ENCODE assay signal across 18 cellular contexts in the genomic region with DNA sequence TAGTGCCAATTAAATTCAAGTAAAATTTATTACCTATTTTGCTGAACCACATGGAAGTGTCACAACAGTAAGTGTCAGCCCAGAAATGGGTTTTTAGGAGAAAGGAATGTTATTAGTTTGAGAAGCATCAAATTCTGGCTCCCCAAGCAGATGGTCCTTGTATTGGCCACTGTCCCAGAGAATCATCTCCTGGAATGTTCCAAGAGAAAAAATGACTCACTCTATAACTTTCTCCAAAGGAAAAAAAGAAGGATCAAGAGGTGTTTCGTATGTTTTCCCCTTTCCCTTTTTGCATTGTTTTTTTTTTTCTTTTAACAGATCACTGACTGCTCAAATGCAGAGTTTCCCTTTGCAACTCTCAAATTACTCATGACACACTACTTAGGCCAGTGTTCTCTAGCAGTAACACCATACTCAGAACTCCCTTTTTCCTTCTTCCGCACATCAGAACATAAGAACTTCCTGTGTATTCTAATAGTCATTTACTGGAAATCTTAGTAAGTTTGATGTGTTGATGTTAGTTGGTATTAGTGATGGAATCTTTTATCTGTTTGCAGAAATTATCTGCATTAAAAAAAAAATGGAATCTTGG.
DNase-seq lines count a peak whose midpoint lies in the region; FAIRE-seq and TF ChIP-seq lines count a peak whose summit lies in the region.
"Had no signal": no experiment of that assay in that cellular context is flagged by ENCODE, and none has a peak within 500 bp of the region (broad histone marks: within the 10 kb centered on the region; RNA-seq: fewer than 3 reads in every experiment).

No MANE protein-coding gene starts in this region.

- peak overlapping the region; percentile 42 for H3K27ac Mint-ChIP-seq in MCF 10A (ENCODE audit: low read depth, unreplicated experiment)
- H3K27ac Mint-ChIP-seq: IgD-negative memory B cell had no signal

- H3K4me1 ChIP-seq in breast epithelium (no peaks in the 10 kb centered on the region), hepatocyte (ENCODE audit: insufficient read depth) (no peaks in the 10 kb centered on the region)

- WGBS in hepatocyte (ENCODE audit: low lambda C conversion rate, missing lambda C conversion rate): 80% methylated on average over 2 of the region's 2 CpGs

- H3K9me3 ChIP-seq in breast epithelium: no peaks in the 10 kb centered on the region
- H3K9me3 ChIP-seq in hepatocyte (ENCODE audit: low read depth): no peaks in the 10 kb centered on the region
- H3K9me3 ChIP-seq: thoracic aorta had no signal

- H3K4me3 Mint-ChIP-seq in MCF 10A (ENCODE audit: unreplicated experiment): no peak overlapping the region
- H3K4me3 Mint-ChIP-seq: IgD-negative memory B cell had no signal

- H3K36me3 ChIP-seq in breast epithelium (no peaks in the 10 kb centered on the region), brain microvascular endothelial cell (replicated peaks) (no peaks in the 10 kb centered on the region), hepatocyte (replicated peaks; ENCODE audit: insufficient read depth, low read depth) (no peaks in the 10 kb centered on the region)
- H3K36me3 ChIP-seq: thoracic aorta had no signal

- H3K36me3 Mint-ChIP-seq in MCF 10A (ENCODE audit: insufficient read depth, unreplicated experiment): peaks cover 6% of the 10 kb centered on the region
- H3K36me3 Mint-ChIP-seq: IgD-negative memory B cell had no signal

- in situ Hi-C loops in brain microvascular endothelial cell (cut with HindIII; ENCODE audit: low pct_ligation_motif_present, low sequenced_read_pairs): no loop called here

- no peaks in the 10 kb centered on the region for H3K27me3 ChIP-seq in breast epithelium
- H3K27me3 ChIP-seq in brain microvascular endothelial cell (replicated peaks): no peaks in the 10 kb centered on the region
- H3K27me3 ChIP-seq in hepatocyte: no peaks in the 10 kb centered on the region

- intact Hi-C loops in MCF 10A (cut with micrococcal nuclease) (no loop called here), breast epithelium (cut with DNase I; ENCODE audit: low total_unique reads) (no loop called here)

- no peaks in the 10 kb centered on the region for H4K20me1 ChIP-seq in hepatocyte (ENCODE audit: insufficient read depth, poor library complexity, severe bottlenecking)

- no peak for TF ChIP-seq CTCF in MCF 10A (IDR thresholded peaks at IDR 0.05; ENCODE audit: unreplicated experiment)
- no peak for TF ChIP-seq CTCF in breast epithelium (IDR thresholded peaks at IDR 0.05)
- no peak for TF ChIP-seq CTCF in brain microvascular endothelial cell (IDR thresholded peaks at IDR 0.05; ENCODE audit: low read depth, low read length, missing control alignments)
- TF ChIP-seq CTCF in hepatocyte (IDR thresholded peaks at IDR 0.05; ENCODE audit: poor library complexity): no peak
- no peak for TF ChIP-seq CTCF in D721Med (IDR thresholded peaks at IDR 0.05; ENCODE audit: insufficient read depth, missing control alignments)

- POLR2A ChIA-PET in MCF 10A (lab: Yijun Ruan, JAX): no interaction called here

- CTCF ChIA-PET in MCF 10A (lab: Yijun Ruan, JAX): interaction anchor here (0.6 kb wide), 1 partner anchor 193 kb away, joined by 3 read pairs; no protein-coding TSS in a partner anchor

- H3K27ac ChIP-seq in breast epithelium (no peak overlapping the region), brain microvascular endothelial cell (no peak overlapping the region), hepatocyte (peak overlapping the region; percentile 58)
- H3K27ac ChIP-seq: thoracic aorta had no signal

- no peaks in the 10 kb centered on the region for H3K27me3 Mint-ChIP-seq in MCF 10A (ENCODE audit: insufficient read depth, unreplicated experiment)
- H3K27me3 Mint-ChIP-seq: IgD-negative memory B cell had no signal

- peak; percentile 64 for DNase-seq in MCF 10A (ENCODE audit: unreplicated experiment)
- no peak for DNase-seq in breast epithelium (ENCODE audit: low spot score in 2 of 2)
- DNase-seq in brain microvascular endothelial cell: peak; percentile 5
- peak; percentile 28 for DNase-seq in hepatocyte (ENCODE audit: low spot score)
- DNase-seq in urothelium cell line (ENCODE audit: low spot score): peak; percentile 25
- no peak for DNase-seq in D721Med (ENCODE audit: insufficient read length, low spot score)
- DNase-seq in NCI-H2081 (lab: John Stamatoyannopoulos, UW): no peak
- DNase-seq in DMS79 (lab: John Stamatoyannopoulos, UW): no peak
- DNase-seq: activated CD4-positive, alpha-beta T cell treated with anti-CD3 and anti-CD28 coated beads for 48 hours; aorta; NCI-H1436 treated with DMSO at 0.1 percent for 48 hours; NCI-H69; stimulated activated CD4-positive, alpha-beta T cell treated with anti-CD3 and anti-CD28 coated beads, Interleukin-12 subunit alpha, Interleukin-12 subunit beta, amount 100 ng/mL, for 4 hours; T-helper 2 cell had no signal

- H2AFZ ChIP-seq in hepatocyte: no peak overlapping the region

- no peaks in the 10 kb centered on the region for H3K9me3 Mint-ChIP-seq in MCF 10A (ENCODE audit: unreplicated experiment)

- H3K4me2 ChIP-seq in hepatocyte: no peak overlapping the region

- FAIRE-seq in urothelium cell line (lab: Jason Lieb, UNC): no peak
- no peak for FAIRE-seq in D721Med (lab: Jason Lieb, UNC)
- FAIRE-seq: A204.1 had no signal

- no peaks in the 10 kb centered on the region for H3K79me2 ChIP-seq in hepatocyte

- H3K4me3 ChIP-seq in breast epithelium (no peak overlapping the region), brain microvascular endothelial cell (ENCODE audit: low read depth, low read length) (no peak overlapping the region), hepatocyte (no peak overlapping the region)
- H3K4me3 ChIP-seq: lung, thoracic aorta had no signal

- no peak for TF ChIP-seq POLR2A in breast epithelium (IDR thresholded peaks at IDR 0.05)

- no TSS peak for BruUV-seq in MCF 10A (replicated peaks; lab: Mats Ljungman, UMichigan)

- peaks cover 9% of the 10 kb centered on the region for H3K4me1 Mint-ChIP-seq in MCF 10A (ENCODE audit: insufficient read depth, unreplicated experiment)
- H3K4me1 Mint-ChIP-seq: IgD-negative memory B cell had no signal

- no peaks in the 10 kb centered on the region for H3K9me2 ChIP-seq in hepatocyte (replicated peaks; ENCODE audit: insufficient read depth)

Comparison
In these comparisons a context has a peak if more than half of its experiments do, and no peak if none do; other contexts are left out.
1. DNase-seq: peak in MCF 10A (single experiment), brain microvascular endothelial cell (single experiment), hepatocyte (single experiment) and urothelium cell line (single experiment); none in breast epithelium (0 of 2), D721Med (single experiment), NCI-H2081 (0 of 2) and DMS79 (single experiment).